Comparison of ENCODE assay signal across 1 cellular context in genomic region chr19:50551713-50552187, GRCh38.
TF ChIP-seq lines count a peak whose summit lies in the region.

No MANE protein-coding gene starts in this region.

TF ChIP-seq in SK-N-SH, 30 proteins besides CTCF, POLR2A, EP300 and RAD21 (continued from another document):
- TF ChIP-seq IRF3 (IDR thresholded peaks at IDR 0.05; ENCODE audit: low read depth, low read length) (no peak), FOXJ3 (CRISPR knock-in tag; IDR thresholded peaks at IDR 0.05) (no peak), NRF1 (IDR thresholded peaks at IDR 0.05; ENCODE audit: low read depth, low read length) (no peak), MXI1 (IDR thresholded peaks at IDR 0.05; ENCODE audit: low read depth, low read length) (no peak), PBX3 (IDR thresholded peaks at IDR 0.05) (no peak)
TF ChIP-seq in SK-N-SH: peak in this region for 0.
